ENCODE assay signal across 8 cellular contexts in genomic region chr10:128178319-128178937, GRCh38. TPM values are rescaled to one million over a fixed set of nuclear protein-coding genes. Genes with fewer than 3 reads are reported as not detected.
DNase-seq lines count a peak whose midpoint lies in the region; ATAC-seq and TF ChIP-seq lines count a peak whose summit lies in the region.

No MANE protein-coding gene starts in this region.

- 40 to 58% methylated on average over 3 of the region's 6 CpGs for WGBS in gastroesophageal sphincter (ENCODE audit: low coverage in 1 of 2), 2 donors

- no peak for TF ChIP-seq EP300 in gastroesophageal sphincter (IDR thresholded peaks at IDR 0.05)

- no peak overlapping the region for H3K27ac Mint-ChIP-seq in neural crest cell (ENCODE audit: unreplicated experiment)

- H3K27me3 ChIP-seq in brain microvascular endothelial cell (replicated peaks), result no peaks in the 10 kb centered on the region
- H3K27me3 ChIP-seq in gastroesophageal sphincter, result peaks cover 10% of the 10 kb centered on the region

- DNase-seq in GM12865 (ENCODE audit: low read depth), result peak; percentile 53
- DNase-seq in T follicular helper cell (ENCODE audit: low read depth), result peak; percentile 5
- DNase-seq in brain microvascular endothelial cell, result peak; percentile 21
- peak; percentile 29 for DNase-seq in neural crest cell (ENCODE audit: low read depth, low spot score)
- no peak for DNase-seq in sciatic nerve (ENCODE audit: low spot score)

- H3K27ac ChIP-seq in brain microvascular endothelial cell (no peak overlapping the region), gastroesophageal sphincter (no peak overlapping the region)

- no peak for TF ChIP-seq POLR2A in gastroesophageal sphincter (IDR thresholded peaks at IDR 0.05)

- no peaks in the 10 kb centered on the region for H3K27me3 Mint-ChIP-seq in neural crest cell (ENCODE audit: low read depth)

- no peaks in the 10 kb centered on the region for H3K4me1 Mint-ChIP-seq in neural crest cell

- H3K36me3 ChIP-seq in brain microvascular endothelial cell (replicated peaks), result no peaks in the 10 kb centered on the region
- no peaks in the 10 kb centered on the region for H3K36me3 ChIP-seq in gastroesophageal sphincter

- in situ Hi-C loops in brain microvascular endothelial cell (cut with HindIII; ENCODE audit: low pct_ligation_motif_present, low sequenced_read_pairs), result no loop called here

- H3K9me3 Mint-ChIP-seq in neural crest cell, result peaks cover 17% of the 10 kb centered on the region

- H3K36me3 Mint-ChIP-seq in neural crest cell (ENCODE audit: low read depth), result peaks cover 12% of the 10 kb centered on the region

- TF ChIP-seq CTCF in GM12865 (IDR thresholded peaks at IDR 0.05; ENCODE audit: insufficient read depth, low read depth, low read length, missing control alignments) (peak; percentile 60), brain microvascular endothelial cell (IDR thresholded peaks at IDR 0.05; ENCODE audit: low read depth, low read length, missing control alignments) (peak; percentile 69), neural crest cell (conservative IDR thresholded peaks at IDR 0.05) (peak; percentile 58), gastroesophageal sphincter (IDR thresholded peaks at IDR 0.05) (no peak)

- H3K4me1 ChIP-seq in gastroesophageal sphincter, result no peaks in the 10 kb centered on the region

- H3K4me3 ChIP-seq in GM12865 (ENCODE audit: low read depth, low read length), result no peak overlapping the region
- no peak overlapping the region for H3K4me3 ChIP-seq in brain microvascular endothelial cell (ENCODE audit: low read depth, low read length)
- H3K4me3 ChIP-seq in gastroesophageal sphincter, result no peak overlapping the region

- H3K9me3 ChIP-seq in gastroesophageal sphincter, result peaks cover 0 to 35% (median 0%) of the 10 kb centered on the region in 3 donors

- H3K4me3 Mint-ChIP-seq in neural crest cell, result no peak overlapping the region

- intact Hi-C loops in sciatic nerve (cut with DNase I), result no loop called here

- ATAC-seq in HG03103 (IDR thresholded peaks at IDR 0.05; ENCODE audit: low read depth, unreplicated experiment) (peak; percentile 95), GM21528 (IDR thresholded peaks at IDR 0.05; ENCODE audit: low FRiP score, unreplicated experiment) (no peak), sciatic nerve (no peak), gastroesophageal sphincter (no peak)

RNA-seq across cellular contexts. Expression of gene MKI67, which starts 52.2 kb away (rescaled TPM):
- total RNA-seq in neural crest cell (140 and 160 TPM in 2 replicates), sciatic nerve (1.3 TPM), gastroesophageal sphincter (1 to 10 TPM in 2 of 4 donors, under 1 TPM in 2; 0.31 to 1.9 (median 0.70) TPM)

Comparison
In these comparisons a context has a peak if more than half of its experiments do, and no peak if none do; other contexts are left out.
1. CTCF ChIP-seq: peak in GM12865 (single experiment), brain microvascular endothelial cell (single experiment) and neural crest cell (single experiment); none in gastroesophageal sphincter (0 of 4).
2. RNA of gene MKI67, which starts 52.2 kb away (total RNA-seq): 140 to 160 TPM in neural crest cell; 1.3 TPM in sciatic nerve (single experiment) and 0.31 to 1.9 TPM in gastroesophageal sphincter; every median in the first group is over 10 times any median in the second.